In genomic region chr4:5893013-5893580, GRCh38 we compare ENCODE assay signal across 10 cellular contexts. TPM values are rescaled to one million over a fixed set of nuclear protein-coding genes. Genes with fewer than 3 reads are reported as not detected.
A peak's percentile ranks its signal among the peaks of the same experiment; 100 is the strongest.
DNase-seq lines count a peak whose midpoint lies in the region; ATAC-seq and TF ChIP-seq lines count a peak whose summit lies in the region.
"Had no signal": no experiment of that assay in that cellular context is flagged by ENCODE, and none has a peak within 500 bp of the region (broad histone marks: within the 10 kb centered on the region; RNA-seq: fewer than 3 reads in every experiment).

TSS of gene CRMP1 (minus strand) at chr4:5893086. CDS start at chr4:5892969, 117 bp downstream.

- no peak for TF ChIP-seq CTCF in gastroesophageal sphincter (IDR thresholded peaks at IDR 0.05)
- TF ChIP-seq CTCF in progenitor cell of endocrine pancreas (IDR thresholded peaks at IDR 0.05; ENCODE audit: unreplicated experiment): no peak
- no peak for TF ChIP-seq CTCF in tibial artery (IDR thresholded peaks at IDR 0.05)

- H3K36me3 Mint-ChIP-seq in progenitor cell of endocrine pancreas (ENCODE audit: insufficient read depth): no peaks in the 10 kb centered on the region
- H3K36me3 Mint-ChIP-seq in effector memory CD8-positive, alpha-beta T cell (ENCODE audit: insufficient read depth): peaks cover 3% of the 10 kb centered on the region

- ATAC-seq in gastroesophageal sphincter: peak; percentile 26
- no peak for ATAC-seq in effector memory CD8-positive, alpha-beta T cell (replicated peaks)
- ATAC-seq: K562 had no signal

- peaks cover 4% of the 10 kb centered on the region for H3K9me3 Mint-ChIP-seq in progenitor cell of endocrine pancreas (ENCODE audit: low read depth)
- H3K9me3 Mint-ChIP-seq in effector memory CD8-positive, alpha-beta T cell: peaks cover 0 to 2% of the 10 kb centered on the region in 2 donors

- TF ChIP-seq POLR2A in gastroesophageal sphincter (IDR thresholded peaks at IDR 0.05): no peak

- in situ Hi-C loops in HAP-1 (cut with MboI; ENCODE audit: low sequenced_read_pairs): no loop called here

- intact Hi-C loops in tibial artery (cut with DNase I; ENCODE audit: low total_unique reads): no loop called here

- H3K4me3 ChIP-seq in HAP-1 (peak within 1 kb of the TSS; percentile 14), gastroesophageal sphincter (peak within 1 kb of the TSS in 1 of 2 donors; percentile 32), tibial artery (no peak within 1 kb of the TSS)
- H3K4me3 ChIP-seq: K562 had no signal

- H3K9me3 ChIP-seq in HAP-1 (no peaks in the 10 kb centered on the region; the same call in 1 of the 2 replicates), gastroesophageal sphincter (peaks cover 0 to 11% (median 0%) of the 10 kb centered on the region in 3 donors), tibial artery (peaks cover 0 to 4% (median 0%) of the 10 kb centered on the region in 3 donors)

- peaks cover 16% of the 10 kb centered on the region for H3K27me3 ChIP-seq in HAP-1 (ENCODE audit: low read depth)
- H3K27me3 ChIP-seq in gastroesophageal sphincter: peaks cover 100% of the 10 kb centered on the region
- peaks cover 0 to 80% of the 10 kb centered on the region in 2 donors for H3K27me3 ChIP-seq in tibial artery

- H3K4me1 ChIP-seq in HAP-1 (peaks cover 23% of the 10 kb centered on the region), gastroesophageal sphincter (peaks cover 0 to 43% (median 8%) of the 10 kb centered on the region in 3 donors), tibial artery (peaks cover 0 to 32% (median 14%) of the 10 kb centered on the region in 4 donors)

- peak within 1 kb of the TSS; percentile 16 for H3K4me3 Mint-ChIP-seq in progenitor cell of endocrine pancreas (ENCODE audit: low read depth)
- no peak within 1 kb of the TSS for H3K4me3 Mint-ChIP-seq in effector memory CD8-positive, alpha-beta T cell

- TF ChIP-seq EP300 in gastroesophageal sphincter (IDR thresholded peaks at IDR 0.05): no peak

- DNase-seq in HAP-1 (ENCODE audit: low spot score in 2 of 2) (peak; percentile 58 to 88), NCI-H345 treated with DMSO at 0.1 percent for 48 hours (lab: John Stamatoyannopoulos, UW; ENCODE audit: unreplicated experiment) (peak; percentile 56), progenitor cell of endocrine pancreas (ENCODE audit: low spot score, unreplicated experiment) (no peak), GF-D8 (lab: John Stamatoyannopoulos, UW) (no peak), tibial artery (no peak)
- DNase-seq in effector memory CD8-positive, alpha-beta T cell: no peak
- DNase-seq: stimulated activated CD4-positive, alpha-beta T cell treated with anti-CD3 and anti-CD28 coated beads, Interleukin-15, amount 100 ng/mL, for 24 hours had no signal

- peaks cover 3% of the 10 kb centered on the region for H3K4me1 Mint-ChIP-seq in progenitor cell of endocrine pancreas (ENCODE audit: low read depth)
- peaks cover 1 to 4% of the 10 kb centered on the region in 2 donors for H3K4me1 Mint-ChIP-seq in effector memory CD8-positive, alpha-beta T cell (ENCODE audit: low read depth in 2 of 2)

- no peaks in the 10 kb centered on the region for H3K36me3 ChIP-seq in HAP-1 (replicated peaks)
- H3K36me3 ChIP-seq in gastroesophageal sphincter: no peaks in the 10 kb centered on the region
- no peaks in the 10 kb centered on the region for H3K36me3 ChIP-seq in tibial artery

- peaks cover 85% of the 10 kb centered on the region for H3K27me3 Mint-ChIP-seq in progenitor cell of endocrine pancreas
- peaks cover 72 to 81% of the 10 kb centered on the region in 2 donors for H3K27me3 Mint-ChIP-seq in effector memory CD8-positive, alpha-beta T cell

- H3K27ac Mint-ChIP-seq in progenitor cell of endocrine pancreas: no peak within 1 kb of the TSS
- H3K27ac Mint-ChIP-seq in effector memory CD8-positive, alpha-beta T cell: no peak within 1 kb of the TSS

- WGBS in gastroesophageal sphincter (ENCODE audit: low coverage in 1 of 2), 2 donors: 29 to 67% methylated on average over 1 to 3 of the region's 66 CpGs

- no peak within 1 kb of the TSS for H3K27ac ChIP-seq in gastroesophageal sphincter
- no peak within 1 kb of the TSS for H3K27ac ChIP-seq in tibial artery

RNA-seq across cellular contexts. Expression of gene CRMP1, which starts in this region (rescaled TPM):
- total RNA-seq in gastroesophageal sphincter: 1 to 10 TPM in 3 of 4 donors, under 1 TPM in 1; 0.62 to 4.3 (median 1.6) TPM
- total RNA-seq in progenitor cell of endocrine pancreas: 17.6 and 18.2 TPM in 2 replicates
- total RNA-seq: activated CD8-positive, alpha-beta memory T cell treated with anti-CD3 and anti-CD28 coated beads for 36 hours had no signal

Comparison
In these comparisons a context has a peak if more than half of its experiments do, and no peak if none do; other contexts are left out.
1. DNase-seq: peak in HAP-1 (2 of 2) and NCI-H345 treated with DMSO at 0.1 percent for 48 hours (single experiment); none in progenitor cell of endocrine pancreas (single experiment), GF-D8 (single experiment), effector memory CD8-positive, alpha-beta T cell (0 of 3) and tibial artery (0 of 2).